In the genomic region with DNA sequence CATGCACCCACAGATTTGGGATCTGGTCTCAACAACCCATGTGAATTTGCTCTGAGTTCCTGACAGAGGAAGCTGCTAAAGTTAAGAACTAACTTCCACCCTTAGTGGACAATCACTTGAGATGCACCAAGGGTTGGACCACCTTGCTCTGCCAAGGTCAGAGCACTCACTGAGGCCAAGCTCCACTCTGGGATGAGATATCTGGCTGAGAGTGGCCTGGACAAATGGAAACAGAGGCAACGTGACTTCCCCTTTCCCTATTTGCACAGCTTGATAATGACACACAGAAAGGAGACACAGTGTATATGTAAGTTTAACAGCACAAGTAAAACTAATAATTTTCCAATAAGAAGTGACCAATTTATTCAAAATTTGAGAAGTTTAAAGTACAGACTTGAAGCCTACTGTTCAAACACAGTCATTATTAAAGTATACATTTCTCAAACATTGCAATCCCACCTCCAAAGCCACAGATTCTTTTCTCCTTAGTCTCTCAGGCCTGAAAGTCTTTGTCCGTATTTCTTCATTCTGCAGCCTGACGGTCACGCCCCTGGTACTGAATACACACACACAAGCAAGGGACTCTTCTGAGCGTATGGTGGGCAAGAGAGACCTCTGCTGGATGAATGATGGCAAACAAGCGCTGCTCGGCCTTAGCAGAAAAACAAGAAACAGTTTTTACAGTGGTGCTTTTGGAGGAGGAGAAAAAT, we compare ENCODE assay signal across 8 cellular contexts. TPM values are rescaled to one million over a fixed set of nuclear protein-coding genes. Genes with fewer than 3 reads are reported as not detected.
DNase-seq lines count a peak whose midpoint lies in the region; ATAC-seq and TF ChIP-seq lines count a peak whose summit lies in the region.

No MANE protein-coding gene starts in this region.

- ATAC-seq in HG02642 (IDR thresholded peaks at IDR 0.05; ENCODE audit: poor library complexity, unreplicated experiment) (peak; percentile 91), SK-N-SH treated with all-trans-retinoic acid at 6 μM for 48 hours (peak; percentile 93), Right ventricle myocardium inferior (peak; percentile 96), psoas muscle (peak; percentile 89 to 94 (median 92))
- peak; percentile 83 to 84 for ATAC-seq in activated naive CD4-positive, alpha-beta T cell treated with anti-CD3 and anti-CD28 coated beads, Interleukin-2, amount 50 U/mL, for 72 hours

- no peak overlapping the region for H3K27ac Mint-ChIP-seq in activated naive CD4-positive, alpha-beta T cell treated with anti-CD3 and anti-CD28 coated beads, Interleukin-2, amount 50 U/mL, for 72 hours

- H3K4me3 ChIP-seq in psoas muscle = peak overlapping the region; percentile 19

- no peaks in the 10 kb centered on the region for H3K9me3 Mint-ChIP-seq in activated naive CD4-positive, alpha-beta T cell treated with anti-CD3 and anti-CD28 coated beads, Interleukin-2, amount 50 U/mL, for 72 hours

- no peaks in the 10 kb centered on the region for H3K27me3 ChIP-seq in psoas muscle (ENCODE audit: insufficient read depth in 3 of 3, low read length in 2 of 3)

- no peaks in the 10 kb centered on the region for H3K36me3 Mint-ChIP-seq in activated naive CD4-positive, alpha-beta T cell treated with anti-CD3 and anti-CD28 coated beads, Interleukin-2, amount 50 U/mL, for 72 hours

- H3K4me1 ChIP-seq in psoas muscle = peaks cover 41% of the 10 kb centered on the region

- no peaks in the 10 kb centered on the region for H3K9me3 ChIP-seq in psoas muscle

- intact Hi-C loops in Right ventricle myocardium inferior (cut with DNase I) (loop anchor here (1.0 to 10.0 kb wide), 3 partner anchors 228 to 898 kb away; no protein-coding TSS in a partner anchor), psoas muscle (cut with DNase I) (loop anchor here (5.0 to 10.0 kb wide), 7 partner anchors 45 to 625 kb away; a partner anchor contains a TSS)

- WGBS in psoas muscle, 3 donors = 5 to 10% (median 7%) methylated on average over 7 of the region's 7 CpGs

- DNase-seq in NCI-H128 (lab: John Stamatoyannopoulos, UW; ENCODE audit: unreplicated experiment) (peak; percentile 73), Right ventricle myocardium inferior (ENCODE audit: missing footprints) (peak; percentile 74), psoas muscle (peak; percentile 68 to 79), NCI-H1048 (lab: John Stamatoyannopoulos, UW) (no peak)
- DNase-seq in activated naive CD4-positive, alpha-beta T cell treated with anti-CD3 and anti-CD28 coated beads, Interleukin-2, amount 50 U/mL, for 72 hours (ENCODE audit: low spot score in 2 of 2) = peak in 1 of 2 donors; percentile 60

- H3K27ac ChIP-seq in psoas muscle = peak overlapping the region; percentile 72

- TF ChIP-seq CTCF in GM12872 (IDR thresholded peaks at IDR 0.05; ENCODE audit: insufficient read depth, low read depth, low read length) (peak; percentile 81), psoas muscle (IDR thresholded peaks at IDR 0.05) (peak; percentile 88)

- no peaks in the 10 kb centered on the region for H3K36me3 ChIP-seq in psoas muscle (ENCODE audit: insufficient read depth in 1 of 2, low read depth in 1 of 2)

TF ChIP-seq in SK-N-SH treated with all-trans-retinoic acid at 6 μM for 48 hours, 23 proteins besides CTCF, POLR2A, EP300 and RAD21:
- TF ChIP-seq TCF4 (CRISPR knock-in tag; IDR thresholded peaks at IDR 0.05; ENCODE audit: borderline replicate concordance) (no peak), ZNF70 (CRISPR knock-in tag; IDR thresholded peaks at IDR 0.05) (no peak), CSDC2 (CRISPR knock-in tag; IDR thresholded peaks at IDR 0.05) (no peak), OSR1 (CRISPR knock-in tag; IDR thresholded peaks at IDR 0.05) (no peak), ISL1 (CRISPR knock-in tag; IDR thresholded peaks at IDR 0.05) (no peak), GLIS3 (CRISPR knock-in tag; IDR thresholded peaks at IDR 0.05) (no peak), ZNF565 (CRISPR knock-in tag; conservative IDR thresholded peaks at IDR 0.05; ENCODE audit: low read depth) (no peak), ZC3H10 (CRISPR knock-in tag; IDR thresholded peaks at IDR 0.05) (no peak), ZFP30 (CRISPR knock-in tag; IDR thresholded peaks at IDR 0.05) (no peak), ZFP3 (CRISPR knock-in tag; IDR thresholded peaks at IDR 0.05) (no peak), ARNTL (CRISPR knock-in tag; IDR thresholded peaks at IDR 0.05; ENCODE audit: borderline replicate concordance, low read depth) (no peak), SNAI2 (CRISPR knock-in tag; IDR thresholded peaks at IDR 0.05) (no peak), ZNF8 (CRISPR knock-in tag; IDR thresholded peaks at IDR 0.05) (no peak), BACH2 (CRISPR knock-in tag; IDR thresholded peaks at IDR 0.05; ENCODE audit: borderline replicate concordance) (no peak), RARB (CRISPR knock-in tag; IDR thresholded peaks at IDR 0.05) (no peak), ESRRG (CRISPR knock-in tag; IDR thresholded peaks at IDR 0.05) (no peak)
- TF ChIP-seq, protein P1, sequence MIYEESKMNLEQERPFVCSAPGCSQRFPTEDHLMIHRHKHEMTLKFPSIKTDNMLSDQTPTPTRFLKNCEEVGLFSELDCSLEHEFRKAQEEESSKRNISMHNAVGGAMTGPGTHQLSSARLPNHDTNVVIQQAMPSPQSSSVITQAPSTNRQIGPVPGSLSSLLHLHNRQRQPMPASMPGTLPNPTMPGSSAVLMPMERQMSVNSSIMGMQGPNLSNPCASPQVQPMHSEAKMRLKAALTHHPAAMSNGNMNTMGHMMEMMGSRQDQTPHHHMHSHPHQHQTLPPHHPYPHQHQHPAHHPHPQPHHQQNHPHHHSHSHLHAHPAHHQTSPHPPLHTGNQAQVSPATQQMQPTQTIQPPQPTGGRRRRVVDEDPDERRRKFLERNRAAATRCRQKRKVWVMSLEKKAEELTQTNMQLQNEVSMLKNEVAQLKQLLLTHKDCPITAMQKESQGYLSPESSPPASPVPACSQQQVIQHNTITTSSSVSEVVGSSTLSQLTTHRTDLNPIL (CRISPR knock-in tag; IDR thresholded peaks at IDR 0.05; ENCODE audit: low read depth) = no peak
- TF ChIP-seq, protein P2, sequence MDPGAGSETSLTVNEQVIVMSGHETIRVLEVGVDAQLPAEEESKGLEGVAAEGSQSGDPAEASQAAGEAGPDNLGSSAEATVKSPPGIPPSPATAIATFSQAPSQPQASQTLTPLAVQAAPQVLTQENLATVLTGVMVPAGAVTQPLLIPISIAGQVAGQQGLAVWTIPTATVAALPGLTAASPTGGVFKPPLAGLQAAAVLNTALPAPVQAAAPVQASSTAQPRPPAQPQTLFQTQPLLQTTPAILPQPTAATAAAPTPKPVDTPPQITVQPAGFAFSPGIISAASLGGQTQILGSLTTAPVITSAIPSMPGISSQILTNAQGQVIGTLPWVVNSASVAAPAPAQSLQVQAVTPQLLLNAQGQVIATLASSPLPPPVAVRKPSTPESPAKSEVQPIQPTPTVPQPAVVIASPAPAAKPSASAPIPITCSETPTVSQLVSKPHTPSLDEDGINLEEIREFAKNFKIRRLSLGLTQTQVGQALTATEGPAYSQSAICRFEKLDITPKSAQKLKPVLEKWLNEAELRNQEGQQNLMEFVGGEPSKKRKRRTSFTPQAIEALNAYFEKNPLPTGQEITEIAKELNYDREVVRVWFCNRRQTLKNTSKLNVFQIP (CRISPR knock-in tag; IDR thresholded peaks at IDR 0.05; ENCODE audit: borderline replicate concordance, low read depth) = no peak
- TF ChIP-seq, protein P3, sequence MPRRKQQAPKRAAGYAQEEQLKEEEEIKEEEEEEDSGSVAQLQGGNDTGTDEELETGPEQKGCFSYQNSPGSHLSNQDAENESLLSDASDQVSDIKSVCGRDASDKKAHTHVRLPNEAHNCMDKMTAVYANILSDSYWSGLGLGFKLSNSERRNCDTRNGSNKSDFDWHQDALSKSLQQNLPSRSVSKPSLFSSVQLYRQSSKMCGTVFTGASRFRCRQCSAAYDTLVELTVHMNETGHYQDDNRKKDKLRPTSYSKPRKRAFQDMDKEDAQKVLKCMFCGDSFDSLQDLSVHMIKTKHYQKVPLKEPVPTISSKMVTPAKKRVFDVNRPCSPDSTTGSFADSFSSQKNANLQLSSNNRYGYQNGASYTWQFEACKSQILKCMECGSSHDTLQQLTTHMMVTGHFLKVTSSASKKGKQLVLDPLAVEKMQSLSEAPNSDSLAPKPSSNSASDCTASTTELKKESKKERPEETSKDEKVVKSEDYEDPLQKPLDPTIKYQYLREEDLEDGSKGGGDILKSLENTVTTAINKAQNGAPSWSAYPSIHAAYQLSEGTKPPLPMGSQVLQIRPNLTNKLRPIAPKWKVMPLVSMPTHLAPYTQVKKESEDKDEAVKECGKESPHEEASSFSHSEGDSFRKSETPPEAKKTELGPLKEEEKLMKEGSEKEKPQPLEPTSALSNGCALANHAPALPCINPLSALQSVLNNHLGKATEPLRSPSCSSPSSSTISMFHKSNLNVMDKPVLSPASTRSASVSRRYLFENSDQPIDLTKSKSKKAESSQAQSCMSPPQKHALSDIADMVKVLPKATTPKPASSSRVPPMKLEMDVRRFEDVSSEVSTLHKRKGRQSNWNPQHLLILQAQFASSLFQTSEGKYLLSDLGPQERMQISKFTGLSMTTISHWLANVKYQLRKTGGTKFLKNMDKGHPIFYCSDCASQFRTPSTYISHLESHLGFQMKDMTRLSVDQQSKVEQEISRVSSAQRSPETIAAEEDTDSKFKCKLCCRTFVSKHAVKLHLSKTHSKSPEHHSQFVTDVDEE (CRISPR knock-in tag; IDR thresholded peaks at IDR 0.05) = no peak
- TF ChIP-seq, protein P4, sequence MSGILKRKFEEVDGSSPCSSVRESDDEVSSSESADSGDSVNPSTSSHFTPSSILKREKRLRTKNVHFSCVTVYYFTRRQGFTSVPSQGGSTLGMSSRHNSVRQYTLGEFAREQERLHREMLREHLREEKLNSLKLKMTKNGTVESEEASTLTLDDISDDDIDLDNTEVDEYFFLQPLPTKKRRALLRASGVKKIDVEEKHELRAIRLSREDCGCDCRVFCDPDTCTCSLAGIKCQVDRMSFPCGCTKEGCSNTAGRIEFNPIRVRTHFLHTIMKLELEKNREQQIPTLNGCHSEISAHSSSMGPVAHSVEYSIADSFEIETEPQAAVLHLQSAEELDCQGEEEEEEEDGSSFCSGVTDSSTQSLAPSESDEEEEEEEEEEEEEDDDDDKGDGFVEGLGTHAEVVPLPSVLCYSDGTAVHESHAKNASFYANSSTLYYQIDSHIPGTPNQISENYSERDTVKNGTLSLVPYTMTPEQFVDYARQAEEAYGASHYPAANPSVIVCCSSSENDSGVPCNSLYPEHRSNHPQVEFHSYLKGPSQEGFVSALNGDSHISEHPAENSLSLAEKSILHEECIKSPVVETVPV (CRISPR knock-in tag; IDR thresholded peaks at IDR 0.05) = no peak

RNA-seq across cellular contexts. Expression of a gene that starts 28.6 kb away (rescaled TPM):
- total RNA-seq in activated naive CD4-positive, alpha-beta T cell treated with anti-CD3 and anti-CD28 coated beads, Interleukin-2, amount 50 U/mL, for 72 hours = 1 to 10 TPM; 1.4 to 2.1 TPM
- 0.30 TPM for total RNA-seq in Right ventricle myocardium inferior
- total RNA-seq in psoas muscle = 1 to 10 TPM in 2 of 4 donors, under 1 TPM in 2; 0.80 to 2.0 (median 1.0) TPM
- polyA plus RNA-seq in psoas muscle = under 1 TPM; 0.30 to 0.33 (median 0.31) TPM
